In the genomic region with DNA sequence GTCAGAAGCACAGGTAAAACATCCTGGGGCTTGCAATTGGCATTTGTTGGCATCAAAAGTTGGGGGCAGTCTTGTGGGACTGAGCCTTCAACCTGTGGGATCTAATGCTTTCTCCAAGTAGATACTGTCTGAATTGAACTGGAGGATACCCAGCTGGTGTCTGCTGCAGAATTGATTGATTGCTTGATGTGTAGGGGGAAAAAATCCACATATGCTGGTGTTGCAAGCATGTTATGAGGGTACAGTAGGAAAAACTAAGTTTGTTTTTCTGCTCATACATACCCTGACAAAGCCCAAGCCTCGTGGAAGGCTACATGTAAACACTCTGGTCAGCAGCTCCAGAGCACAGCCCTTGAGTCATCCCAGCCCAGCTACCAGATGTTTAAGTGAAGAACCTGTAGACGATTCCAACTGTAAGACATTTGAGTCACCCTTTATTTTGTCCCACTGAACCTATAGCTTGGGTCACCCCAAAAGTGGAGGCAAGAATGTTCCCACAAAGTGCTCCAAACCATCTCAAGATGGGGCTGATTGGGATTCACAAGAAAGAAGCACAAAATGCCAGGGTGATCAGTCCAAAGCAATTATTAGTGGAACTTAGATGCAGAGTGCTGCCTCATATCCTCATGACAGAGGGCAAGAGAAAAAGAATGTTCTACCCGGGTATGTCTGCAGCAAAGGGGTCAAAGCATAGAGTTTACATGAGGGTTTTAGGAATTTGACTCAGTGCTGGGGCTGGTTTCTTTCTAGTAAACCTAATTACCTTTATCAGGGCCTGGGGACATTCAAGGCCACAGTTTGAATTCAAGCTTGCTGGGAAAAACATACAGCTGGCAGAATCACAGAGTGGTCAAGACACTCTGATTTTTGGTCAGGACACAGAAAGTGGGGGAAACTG, we compare ENCODE assay signal across 20 cellular contexts. TPM values are rescaled to one million over a fixed set of nuclear protein-coding genes. Genes with fewer than 3 reads are reported as not detected.
DNase-seq lines count a peak whose midpoint lies in the region; ATAC-seq, FAIRE-seq and TF ChIP-seq lines count a peak whose summit lies in the region.
"Had no signal": no experiment of that assay in that cellular context is flagged by ENCODE, and none has a peak within 500 bp of the region (broad histone marks: within the 10 kb centered on the region; RNA-seq: fewer than 3 reads in every experiment).

No MANE protein-coding gene starts in this region.

- H2BK15ac ChIP-seq in mesendoderm (replicated peaks; ENCODE audit: low read depth), result no peak overlapping the region

- H2AK5ac ChIP-seq in mesendoderm (ENCODE audit: low read length), result no peak overlapping the region

- H3K27ac Mint-ChIP-seq in naive thymus-derived CD8-positive, alpha-beta T cell, result no peak overlapping the region
- H3K27ac Mint-ChIP-seq: activated naive CD4-positive, alpha-beta T cell treated with anti-CD3 and anti-CD28 coated beads, Interleukin-2, amount 50 U/mL, for 72 hours; stimulated activated naive B cell treated with anti-CD40 and anti-IgM and Interleukin-4, amounts not matched to agents 10 μg/mL and 1 μg/mL and 100 μg/mL, for 72 hours had no signal

- no peaks in the 10 kb centered on the region for H3K36me3 Mint-ChIP-seq in naive thymus-derived CD8-positive, alpha-beta T cell
- H3K36me3 Mint-ChIP-seq: activated naive CD4-positive, alpha-beta T cell treated with anti-CD3 and anti-CD28 coated beads, Interleukin-2, amount 50 U/mL, for 72 hours had no signal

- H3K79me2 ChIP-seq in SK-N-SH (ENCODE audit: insufficient read depth) (no peaks in the 10 kb centered on the region), fibroblast of lung (ENCODE audit: control insufficient read depth, insufficient read depth, low read length) (no peaks in the 10 kb centered on the region), mesendoderm (ENCODE audit: control insufficient read depth, insufficient read depth, low read length) (no peaks in the 10 kb centered on the region)

- no peak overlapping the region for H3K4me3 Mint-ChIP-seq in naive thymus-derived CD8-positive, alpha-beta T cell
- H3K4me3 Mint-ChIP-seq: naive thymus-derived CD4-positive, alpha-beta T cell; stimulated activated naive B cell treated with anti-CD40 and anti-IgM and Interleukin-4, amounts not matched to agents 10 μg/mL and 1 μg/mL and 100 μg/mL, for 72 hours had no signal

- no peak for TF ChIP-seq CTCF in SK-N-SH (IDR thresholded peaks at IDR 0.05)
- no peak for TF ChIP-seq CTCF in fibroblast of lung (conservative IDR thresholded peaks at IDR 0.05 in 1 of 2, IDR thresholded peaks at IDR 0.05 in 1 of 2; ENCODE audit: low read depth in 1 of 2, low read length in 2 of 2)

- TF ChIP-seq EP300 in SK-N-SH (IDR thresholded peaks at IDR 0.05; ENCODE audit: borderline replicate concordance in 1 of 2, low read depth in 1 of 2, low read length in 1 of 2), result no peak

- H4K5ac ChIP-seq in mesendoderm (ENCODE audit: low read length), result no peak overlapping the region

- H3K27ac ChIP-seq in SK-N-SH (ENCODE audit: low read depth in 2 of 2, low read length in 1 of 2) (peak overlapping the region in 1 of 2 experiments; percentile 3; a peak in 1 of 4 replicates), fibroblast of lung (ENCODE audit: insufficient read depth, low read length) (no peak overlapping the region), mesendoderm (ENCODE audit: low read depth, low read length) (no peak overlapping the region)
- H3K27ac ChIP-seq: prostate gland, transverse colon had no signal

- no peak overlapping the region for H2BK5ac ChIP-seq in mesendoderm (ENCODE audit: low read length)

- H4K8ac ChIP-seq in mesendoderm (ENCODE audit: low read depth, low read length), result no peak overlapping the region

- no peak; the same call in 1 of the 2 replicates for TF ChIP-seq RAD21 in SK-N-SH (IDR thresholded peaks at IDR 0.05; ENCODE audit: low read length)

- no peak overlapping the region for H3K23ac ChIP-seq in mesendoderm (ENCODE audit: low read length)

- TF ChIP-seq POLR2A in H54 (IDR thresholded peaks at IDR 0.05; ENCODE audit: low read depth, low read length), result no peak

- H3K9ac ChIP-seq in SK-N-SH (no peak overlapping the region), fibroblast of lung (ENCODE audit: insufficient read depth, low read length) (no peak overlapping the region), mesendoderm (ENCODE audit: low read length) (no peak overlapping the region)

- no peaks in the 10 kb centered on the region for H3K9me3 ChIP-seq in SK-N-SH
- H3K9me3 ChIP-seq in fibroblast of lung (ENCODE audit: control insufficient read depth, insufficient read depth, low read depth, low read length), result no peaks in the 10 kb centered on the region
- H3K9me3 ChIP-seq: prostate gland, transverse colon had no signal

- no peak overlapping the region for H3K4me2 ChIP-seq in SK-N-SH
- no peak overlapping the region for H3K4me2 ChIP-seq in fibroblast of lung (ENCODE audit: extremely low read depth, insufficient read depth, low read length)
- no peak overlapping the region for H3K4me2 ChIP-seq in mesendoderm (ENCODE audit: low read length)

- H2BK120ac ChIP-seq in mesendoderm (ENCODE audit: low read depth, low read length), result no peak overlapping the region

- H3K18ac ChIP-seq in mesendoderm (ENCODE audit: low read length), result no peak overlapping the region

- CTCF ChIA-PET in SK-N-SH (lab: Yijun Ruan, JAX), result interaction anchor here (0.8 to 1.7 kb wide), 8 partner anchors 9 to 103 kb away, joined by 3 to 7 read pairs (median 3); a partner anchor contains a TSS

- no peaks in the 10 kb centered on the region for H3K9me3 Mint-ChIP-seq in naive thymus-derived CD8-positive, alpha-beta T cell
- H3K9me3 Mint-ChIP-seq: activated naive CD4-positive, alpha-beta T cell treated with anti-CD3 and anti-CD28 coated beads, Interleukin-2, amount 50 U/mL, for 72 hours; naive thymus-derived CD4-positive, alpha-beta T cell; stimulated activated naive B cell treated with anti-CD40 and anti-IgM and Interleukin-4, amounts not matched to agents 10 μg/mL and 1 μg/mL and 100 μg/mL, for 72 hours had no signal

- H3K4me3 ChIP-seq in SK-N-SH (ENCODE audit: low read depth in 2 of 2, low read length in 1 of 2) (no peak overlapping the region), fibroblast of lung (replicated peaks in 1 of 4; ENCODE audit: control extremely low read depth in 1 of 4, insufficient read depth in 1 of 4, low read depth in 3 of 4, low read length in 4 of 4) (no peak overlapping the region), skeletal muscle cell (ENCODE audit: low read depth, low read length) (no peak overlapping the region), mesendoderm (ENCODE audit: low read length) (no peak overlapping the region)
- H3K4me3 ChIP-seq: prostate gland, transverse colon had no signal

- peaks cover 0 to 5% of the 10 kb centered on the region in 2 experiments for H3K36me3 ChIP-seq in SK-N-SH (replicated peaks in 1 of 2; ENCODE audit: control insufficient read depth in 1 of 2, insufficient read depth in 2 of 2, low read length in 1 of 2)
- H3K36me3 ChIP-seq in fibroblast of lung (ENCODE audit: control insufficient read depth, insufficient read depth, low read length), result no peaks in the 10 kb centered on the region
- H3K36me3 ChIP-seq in mesendoderm (ENCODE audit: control insufficient read depth, insufficient read depth, low read length), result no peaks in the 10 kb centered on the region
- H3K36me3 ChIP-seq: prostate gland, transverse colon had no signal

- peak; percentile 41 for FAIRE-seq in H54 (lab: Jason Lieb, UNC)

- H3K27me3 ChIP-seq in SK-N-SH (ENCODE audit: insufficient read depth) (no peaks in the 10 kb centered on the region), fibroblast of lung (ENCODE audit: control insufficient read depth, insufficient read depth, low read length) (no peaks in the 10 kb centered on the region), mesendoderm (ENCODE audit: insufficient read depth, low read length, poor library complexity) (no peaks in the 10 kb centered on the region)
- H3K27me3 ChIP-seq: transverse colon had no signal

- H3K27me3 Mint-ChIP-seq in naive thymus-derived CD8-positive, alpha-beta T cell, result peaks cover 0 to 4% (median 0%) of the 10 kb centered on the region in 5 donors
- H3K27me3 Mint-ChIP-seq: stimulated activated naive B cell treated with anti-CD40 and anti-IgM and Interleukin-4, amounts not matched to agents 10 μg/mL and 1 μg/mL and 100 μg/mL, for 72 hours had no signal

- H3K4me1 ChIP-seq in SK-N-SH (ENCODE audit: control insufficient read depth in 1 of 2, insufficient read depth in 2 of 2, low read depth in 1 of 2, low read length in 1 of 2) (peaks cover 0 to 4% of the 10 kb centered on the region in 2 experiments; a peak in 1 of 4 replicates), fibroblast of lung (ENCODE audit: control insufficient read depth, extremely low read depth, insufficient read depth, low read length) (peaks cover 4% of the 10 kb centered on the region), mesendoderm (ENCODE audit: control insufficient read depth, low read depth, low read length) (no peaks in the 10 kb centered on the region)
- H3K4me1 ChIP-seq: prostate gland had no signal

- H3K4ac ChIP-seq in mesendoderm (ENCODE audit: low read depth, low read length), result no peak overlapping the region

- no peaks in the 10 kb centered on the region for H3K9me2 ChIP-seq in SK-N-SH

- no peaks in the 10 kb centered on the region for H3K79me1 ChIP-seq in mesendoderm (ENCODE audit: low read length)

- 46% methylated on average over 3 of the region's 3 CpGs for WGBS in SK-N-SH (ENCODE audit: low lambda C conversion rate)
- WGBS in mesendoderm (ENCODE audit: extremely low coverage, insufficient coverage, low lambda C conversion rate), result no CpG with 5 or more reads among the region's 3 CpGs

- no peak overlapping the region for H3K56ac ChIP-seq in mesendoderm (ENCODE audit: low read length)

- DNase-seq in H54 (ENCODE audit: insufficient read length, low spot score) (no peak), SK-N-SH (peak; percentile 61), fibroblast of lung (ENCODE audit: low read depth in 2 of 2) (peak; percentile 78 to 96), skeletal muscle cell (ENCODE audit: low read depth) (peak; percentile 33), mesendoderm (no peak)
- no peak for DNase-seq in naive thymus-derived CD8-positive, alpha-beta T cell
- DNase-seq in activated T-cell treated with anti-CD3 and anti-CD28 coated beads, Interleukin-2, amount 50 U/mL, for 48 hours, result no peak
- DNase-seq: activated CD4-positive, alpha-beta T cell treated with anti-CD3 and anti-CD28 coated beads, Interleukin-2, amount 50 U/mL, for 1 hour; activated T-cell treated with anti-CD3 and anti-CD28 coated beads for 4 hours; DND-41; effector memory CD4-positive, alpha-beta T cell; KG1; naive thymus-derived CD4-positive, alpha-beta T cell; NCI-H1092 treated with DMSO at 0.1 percent for 48 hours; NCI-H446 treated with DMSO at 0.1 percent for 48 hours; SIG-M5; stimulated activated naive B cell treated with anti-CD40 and anti-IgM and Interleukin-4, amounts not matched to agents 10 μg/mL and 1 μg/mL and 100 μg/mL, for 72 hours; transverse colon had no signal

- H2AFZ ChIP-seq in SK-N-SH (ENCODE audit: low read depth), result no peak overlapping the region
- no peak overlapping the region for H2AFZ ChIP-seq in fibroblast of lung (ENCODE audit: low read length)

- no peaks in the 10 kb centered on the region for H3K4me1 Mint-ChIP-seq in naive thymus-derived CD8-positive, alpha-beta T cell
- H3K4me1 Mint-ChIP-seq: stimulated activated naive B cell treated with anti-CD40 and anti-IgM and Interleukin-4, amounts not matched to agents 10 μg/mL and 1 μg/mL and 100 μg/mL, for 72 hours had no signal

- POLR2A ChIA-PET in SK-N-SH (lab: Yijun Ruan, JAX), result interaction anchor here (1.6 kb wide), 1 partner anchor 9 kb away, joined by 5 read pairs; a partner anchor contains a TSS
- POLR2A ChIA-PET in naive thymus-derived CD8-positive, alpha-beta T cell (lab: Charles Lee), result interaction anchor here (0.8 kb wide), 1 partner anchor 10 kb away, joined by 3 read pairs; no protein-coding TSS in a partner anchor

- H4K20me1 ChIP-seq in SK-N-SH (ENCODE audit: insufficient read depth) (no peaks in the 10 kb centered on the region), fibroblast of lung (ENCODE audit: control insufficient read depth, extremely low read depth, insufficient read depth, low read length) (no peaks in the 10 kb centered on the region)

- no peak for ATAC-seq in naive thymus-derived CD8-positive, alpha-beta T cell
- ATAC-seq: activated naive CD4-positive, alpha-beta T cell treated with anti-CD3 and anti-CD28 coated beads, Interleukin-2, amount 50 U/mL, for 72 hours; naive thymus-derived CD4-positive, alpha-beta T cell; stimulated activated naive B cell treated with anti-CD40 and anti-IgM and Interleukin-4, amounts not matched to agents 10 μg/mL and 1 μg/mL and 100 μg/mL, for 72 hours had no signal

- H3F3A ChIP-seq in SK-N-SH (replicated peaks; ENCODE audit: insufficient read depth), result no peaks in the 10 kb centered on the region

RNA-seq across cellular contexts. Expression of a gene that starts 9.6 kb away (rescaled TPM):
- polyA plus RNA-seq in SK-N-SH (2012; rRNA removed) (7.6 and 12.5 TPM in 2 replicates), fibroblast of lung (25.3 and 45.0 TPM in 2 replicates)
- polyA plus RNA-seq in SK-N-SH (2012; cell fraction: cytosol; rRNA removed), result 12.2 and 13.3 TPM in 2 replicates
- 7.8 and 16.3 TPM in 2 replicates for polyA plus RNA-seq in SK-N-SH (2012; cell fraction: nucleus; rRNA removed)
- total RNA-seq in fibroblast of lung, result 46.0 and 58.1 TPM in 2 replicates
- 22.1 and 25.1 TPM in 2 replicates for polyA plus RNA-seq in fibroblast of lung (2012)
- 5.0 and 13.1 TPM in 2 replicates for polyA minus RNA-seq in fibroblast of lung (ENCODE audit: low replicate concordance)
- total RNA-seq in naive thymus-derived CD8-positive, alpha-beta T cell, result 10 to 100 TPM; 50.2 to 53.1 TPM
- 10 to 100 TPM; 22.8 to 30.9 (median 28.5) TPM for polyA plus RNA-seq in naive thymus-derived CD8-positive, alpha-beta T cell
- 3.6 TPM for polyA plus RNA-seq in mesendoderm (2013, experiment 1 of 2)
- polyA plus RNA-seq in mesendoderm (2013, experiment 2 of 2), result 4.0 TPM

Comparison
In these comparisons a context has a peak if more than half of its experiments do, and no peak if none do; other contexts are left out.
1. DNase-seq: peak in SK-N-SH (single experiment), fibroblast of lung (2 of 2) and skeletal muscle cell (single experiment); none in H54 (single experiment), naive thymus-derived CD8-positive, alpha-beta T cell (0 of 10), activated T-cell treated with anti-CD3 and anti-CD28 coated beads, Interleukin-2, amount 50 U/mL, for 48 hours (0 of 2) and mesendoderm (single experiment).